In the genomic region with DNA sequence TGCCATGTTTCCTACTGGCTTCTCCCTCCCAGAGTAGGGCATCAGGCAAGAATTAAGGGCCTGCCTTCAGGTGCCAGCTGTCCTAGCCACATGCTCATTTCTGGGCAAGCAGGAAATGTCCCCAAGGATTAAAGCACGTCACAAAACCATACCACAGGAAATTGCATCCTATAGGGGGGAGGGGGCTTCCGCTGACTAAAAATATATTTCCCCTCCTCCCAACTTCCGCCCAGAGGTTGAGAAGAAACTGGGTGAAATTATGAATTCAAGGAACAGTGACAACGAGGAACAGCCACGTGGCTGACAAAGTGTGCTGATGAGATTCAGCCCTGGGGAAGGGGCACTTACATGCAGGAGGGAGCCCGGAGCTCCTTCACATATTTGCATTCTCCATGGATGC, we compare ENCODE assay signal across 8 cellular contexts. TPM values are rescaled to one million over a fixed set of nuclear protein-coding genes. Genes with fewer than 3 reads are reported as not detected.
DNase-seq lines count a peak whose midpoint lies in the region; ATAC-seq and TF ChIP-seq lines count a peak whose summit lies in the region.

No MANE protein-coding gene starts in this region.

- H3K4me1 ChIP-seq in muscle layer of duodenum (ENCODE audit: control insufficient read depth in 1 of 2, insufficient read depth in 2 of 2, low read length in 2 of 2), result peaks cover 15 to 46% of the 10 kb centered on the region in 2 donors
- H3K4me1 ChIP-seq in foreskin keratinocyte, result peaks cover 18% of the 10 kb centered on the region

- DNase-seq in CD1c-positive myeloid dendritic cell (ENCODE audit: extremely low spot score) (peak; percentile 71), HCEC 1CT (no peak), foreskin keratinocyte (no peak)
- DNase-seq in activated T-cell treated with anti-CD3 and anti-CD28 coated beads, Interleukin-2, amount 50 U/mL, for 48 hours, result peak; percentile 54
- DNase-seq in effector CD8-positive, alpha-beta T cell (lab: John Stamatoyannopoulos, UW), result no peak

- H3K27ac ChIP-seq in KOPT-K1 (ENCODE audit: low read depth, low read length, poor library complexity, severe bottlenecking) (peak overlapping the region; percentile 38), muscle layer of duodenum (ENCODE audit: low read length) (peak overlapping the region; percentile 33), foreskin keratinocyte (no peak overlapping the region)

- no peak for ATAC-seq in GM18909 (IDR thresholded peaks at IDR 0.05; ENCODE audit: poor library complexity, unreplicated experiment)
- ATAC-seq in foreskin keratinocyte, result no peak

- no peak overlapping the region for H3K4me3 ChIP-seq in muscle layer of duodenum (ENCODE audit: low read depth in 1 of 2, low read length in 2 of 2)

- TF ChIP-seq CTCF in foreskin keratinocyte (conservative IDR thresholded peaks at IDR 0.05), result no peak

- no peaks in the 10 kb centered on the region for H3K9me3 ChIP-seq in KOPT-K1 (ENCODE audit: insufficient read depth, low read length, poor library complexity, severe bottlenecking)
- no peaks in the 10 kb centered on the region for H3K9me3 ChIP-seq in muscle layer of duodenum (ENCODE audit: control insufficient read depth in 1 of 2, low read length in 2 of 2)

- no peaks in the 10 kb centered on the region for H3K27me3 ChIP-seq in muscle layer of duodenum (ENCODE audit: low read depth, low read length)
- H3K27me3 ChIP-seq in foreskin keratinocyte, result no peaks in the 10 kb centered on the region

- H3K36me3 ChIP-seq in KOPT-K1 (ENCODE audit: insufficient read depth, low read length), result no peaks in the 10 kb centered on the region
- H3K36me3 ChIP-seq in muscle layer of duodenum (ENCODE audit: control insufficient read depth in 1 of 2, insufficient read depth in 2 of 2, low read length in 2 of 2), result peaks cover 6 to 19% of the 10 kb centered on the region in 2 donors

RNA-seq across cellular contexts. Expression of a gene that starts 4.1 kb away (rescaled TPM):
- 12.1 and 15.0 TPM in 2 replicates for total RNA-seq in foreskin keratinocyte
- 8.4 and 10.2 TPM in 2 replicates for polyA plus RNA-seq in foreskin keratinocyte

RNA-seq across cellular contexts. Expression of a gene that starts 17.7 kb away (rescaled TPM):
- 0.04 TPM in 1 of 2 replicates, not detected in the other for total RNA-seq in foreskin keratinocyte
- 0.08 TPM in 1 of 2 replicates, not detected in the other for polyA plus RNA-seq in foreskin keratinocyte

RNA-seq across cellular contexts. Expression of a gene that starts 39.4 kb away (rescaled TPM):
- 70.9 and 71.2 TPM in 2 replicates for total RNA-seq in foreskin keratinocyte
- 86.7 and 95.1 TPM in 2 replicates for polyA plus RNA-seq in foreskin keratinocyte

RNA-seq across cellular contexts. Expression of a gene that starts 59.3 kb away (rescaled TPM):
- total RNA-seq in foreskin keratinocyte, result 51.0 and 54.5 TPM in 2 replicates
- polyA plus RNA-seq in foreskin keratinocyte, result 19.2 and 21.4 TPM in 2 replicates

Comparison
In these comparisons a context has a peak if more than half of its experiments do, and no peak if none do; other contexts are left out.
1. DNase-seq: peak in CD1c-positive myeloid dendritic cell (single experiment) and activated T-cell treated with anti-CD3 and anti-CD28 coated beads, Interleukin-2, amount 50 U/mL, for 48 hours (2 of 2); none in HCEC 1CT (single experiment), effector CD8-positive, alpha-beta T cell (single experiment) and foreskin keratinocyte (0 of 2).